ENCODE assay signal across 10 cellular contexts in genomic region chr15:63473749-63473998, GRCh38.
DNase-seq lines count a peak whose midpoint lies in the region; ATAC-seq lines count a peak whose summit lies in the region.
"Had no signal": no experiment of that assay in that cellular context is flagged by ENCODE, and none has a peak within 500 bp of the region (broad histone marks: within the 10 kb centered on the region; RNA-seq: fewer than 3 reads in every experiment).

No MANE protein-coding gene starts in this region.

- H3K4me3 ChIP-seq in stomach smooth muscle (ENCODE audit: low read length in 2 of 2): no peak overlapping the region

- DNase-seq in activated CD4-positive, CD25-positive, alpha-beta regulatory T cell treated with anti-CD3 and anti-CD28 coated beads, Interleukin-2, amount 50 U/mL, for 72 hours: no peak
- DNase-seq in NCI-H1048 (lab: John Stamatoyannopoulos, UW): no peak
- DNase-seq in kidney tubule cell (ENCODE audit: low spot score): no peak
- no peak for DNase-seq in HuH-7 (ENCODE audit: low spot score)
- DNase-seq: NCI-H1694, Right ventricle myocardium superior had no signal

- peak; percentile 9 to 13 for ATAC-seq in activated CD4-positive, CD25-positive, alpha-beta regulatory T cell treated with anti-CD3 and anti-CD28 coated beads, Interleukin-2, amount 50 U/mL, for 24 hours
- ATAC-seq in HG02981 (IDR thresholded peaks at IDR 0.05; ENCODE audit: unreplicated experiment): peak; percentile 1

- H3K4me3 Mint-ChIP-seq in dendritic cell treated with granulocyte-macrophage colony-stimulating factor and Interleukin-4, amounts not matched to agents 40 ng/mL and 50 ng/mL, for 4 days: no peak overlapping the region

- no peaks in the 10 kb centered on the region for H3K36me3 ChIP-seq in stomach smooth muscle (ENCODE audit: control insufficient read depth in 2 of 2, insufficient read depth in 2 of 2, low read length in 2 of 2)

- H3K9me3 Mint-ChIP-seq in dendritic cell treated with granulocyte-macrophage colony-stimulating factor and Interleukin-4, amounts not matched to agents 40 ng/mL and 50 ng/mL, for 4 days: no peaks in the 10 kb centered on the region

- H3K4me1 ChIP-seq in stomach smooth muscle (ENCODE audit: control insufficient read depth, insufficient read depth, low read length): peaks cover 29% of the 10 kb centered on the region

- H3K36me3 Mint-ChIP-seq in dendritic cell treated with granulocyte-macrophage colony-stimulating factor and Interleukin-4, amounts not matched to agents 40 ng/mL and 50 ng/mL, for 4 days (ENCODE audit: low read depth): no peaks in the 10 kb centered on the region

- peak overlapping the region; percentile 81 for H3K27ac Mint-ChIP-seq in dendritic cell treated with granulocyte-macrophage colony-stimulating factor and Interleukin-4, amounts not matched to agents 40 ng/mL and 50 ng/mL, for 4 days

- no peaks in the 10 kb centered on the region for H3K27me3 Mint-ChIP-seq in dendritic cell treated with granulocyte-macrophage colony-stimulating factor and Interleukin-4, amounts not matched to agents 40 ng/mL and 50 ng/mL, for 4 days

- intact Hi-C loops in dendritic cell treated with granulocyte-macrophage colony-stimulating factor and Interleukin-4, amounts not matched to agents 40 ng/mL and 50 ng/mL, for 4 days (cut with micrococcal nuclease): no loop called here

- no peaks in the 10 kb centered on the region for H3K9me3 ChIP-seq in stomach smooth muscle (ENCODE audit: control insufficient read depth in 2 of 2, low read length in 2 of 2)

- H3K27me3 ChIP-seq in stomach smooth muscle (ENCODE audit: control insufficient read depth in 1 of 2, insufficient read depth in 2 of 2, low read length in 2 of 2): no peaks in the 10 kb centered on the region

- peak overlapping the region; percentile 82 for H3K27ac ChIP-seq in stomach smooth muscle (ENCODE audit: low read length)

- peaks cover 60% of the 10 kb centered on the region for H3K4me1 Mint-ChIP-seq in dendritic cell treated with granulocyte-macrophage colony-stimulating factor and Interleukin-4, amounts not matched to agents 40 ng/mL and 50 ng/mL, for 4 days (ENCODE audit: low read depth)

- peak overlapping the region in 1 of 2 donors; percentile 13 for H3K9ac ChIP-seq in stomach smooth muscle (ENCODE audit: low read length in 2 of 2)
